Comparison of ENCODE assay signal across 29 cellular contexts in genomic region chr9:116442528-116442927, GRCh38.
"Had no signal": no experiment of that assay in that cellular context is flagged by ENCODE, and none has a peak within 500 bp of the region (broad histone marks: within the 10 kb centered on the region; RNA-seq: fewer than 3 reads in every experiment).

No MANE protein-coding gene starts in this region.

- H3K4me3 ChIP-seq: ascending aorta, cardiac muscle cell had no signal

- H3K4me1 ChIP-seq: ascending aorta had no signal

- H3K27ac ChIP-seq: ascending aorta, cardiac muscle cell, VCaP had no signal

- H3K9me3 ChIP-seq: ascending aorta had no signal

- H3K36me3 ChIP-seq: ascending aorta, cardiac muscle cell had no signal

- ATAC-seq: activated CD8-positive, alpha-beta memory T cell treated with anti-CD3 and anti-CD28 coated beads, Interleukin-2, amount 10 ng/mL, durations not matched to agents 7 days and 5 days; activated CD8-positive, alpha-beta T cell treated with anti-CD3 and anti-CD28 coated beads, Interleukin-2, amount 10 ng/mL, durations not matched to agents 7 days and 5 days; activated naive CD8-positive, alpha-beta T cell treated with anti-CD3 and anti-CD28 coated beads, Interleukin-2, amount 50 U/mL, for 24 hours had no signal

- H3K27me3 ChIP-seq: ascending aorta, cardiac muscle cell had no signal

- FAIRE-seq: TTC549 had no signal

- DNase-seq: activated B cell treated with CpG ODN at 0.5 μM for 24 hours; activated CD4-positive, alpha-beta memory T cell treated with anti-CD3 and anti-CD28 coated beads, Interleukin-2, amount 10 ng/mL, durations not matched to agents 7 days and 5 days; activated CD4-positive, alpha-beta T cell treated with anti-CD3 and anti-CD28 coated beads for 4 hours; activated CD4-positive, alpha-beta T cell treated with anti-CD3 and anti-CD28 coated beads, Interleukin-2, amount 10 ng/mL, durations not matched to agents 24 days and 14 days; activated CD4-positive, alpha-beta T cell treated with anti-CD3 and anti-CD28 coated beads, Interleukin-2, amount 50 U/mL, for 48 hours; activated CD4-positive, CD25-positive, alpha-beta regulatory T cell treated with anti-CD3 and anti-CD28 coated beads, Interleukin-2, amount 50 U/mL, for 72 hours; activated CD8-positive, alpha-beta memory T cell treated with anti-CD3 and anti-CD28 coated beads for 24 hours; activated CD8-positive, alpha-beta memory T cell treated with anti-CD3 and anti-CD28 coated beads, Interleukin-2, amount 10 ng/mL, durations not matched to agents 7 days and 5 days; activated CD8-positive, alpha-beta memory T cell treated with anti-CD3 and anti-CD28 coated beads, Interleukin-2, amount 50 U/mL, for 48 hours; activated CD8-positive, alpha-beta T cell treated with anti-CD3 and anti-CD28 coated beads, Interleukin-2, amount 10 ng/mL, durations not matched to agents 7 days and 5 days; activated effector memory CD4-positive, alpha-beta T cell treated with Interleukin-2 at 50 U/mL for 16 hours; activated gamma-delta T cell; activated naive CD4-positive, alpha-beta T cell treated with anti-CD3 and anti-CD28 coated beads, Interleukin-2, amount 10 ng/mL, durations not matched to agents 7 days and 5 days; activated naive CD4-positive, alpha-beta T cell treated with Interleukin-2 at 50 U/mL for 16 hours; activated naive CD8-positive, alpha-beta T cell treated with anti-CD3 and anti-CD28 coated beads, Interleukin-2, amount 10 ng/mL, durations not matched to agents 7 days and 5 days; activated naive CD8-positive, alpha-beta T cell treated with anti-CD3 and anti-CD28 coated beads, Interleukin-2, amount 50 U/mL, for 24 hours; activated T-cell treated with anti-CD3 and anti-CD28 coated beads, Interleukin-2, amount 50 U/mL, for 24 hours; activated T-cell treated with anti-CD3 and anti-CD28 coated beads, Interleukin-2, amount 50 U/mL, for 48 hours; amygdala; anterior cingulate cortex; caudate nucleus; cerebellar nuclear complex; T-helper 1 cell; T-helper 2 cell; T-helper 9 cell had no signal
